8 cellular contexts compared by ENCODE assay signal in genomic region chr22:44701824-44702478, GRCh38. TPM values are rescaled to one million over a fixed set of nuclear protein-coding genes. Genes with fewer than 3 reads are reported as not detected.
DNase-seq lines count a peak whose midpoint lies in the region; ATAC-seq and TF ChIP-seq lines count a peak whose summit lies in the region.

PRR5 (plus strand) TSS chr22:44702204; CDS start chr22:44702475, 271 bp downstream.

- H3K27ac ChIP-seq in HCT116 (ENCODE audit: low read depth, low read length), result peak within 1 kb of the TSS; percentile 74

- H3K79me2 ChIP-seq in HCT116 (ENCODE audit: insufficient read depth, low read length), result peaks cover 23% of the 10 kb centered on the region

- no TSS peak for BruUV-seq in HCT116 (replicated peaks; lab: Mats Ljungman, UMichigan)

- peak within 1 kb of the TSS; percentile 59 to 84 for H3K4me3 ChIP-seq in HCT116 (replicated peaks in 1 of 2; ENCODE audit: low read depth in 1 of 2, low read length in 2 of 2)

- H3K9me3 ChIP-seq in HCT116 (ENCODE audit: control insufficient read depth in 1 of 2, insufficient read depth in 1 of 2, low read depth in 1 of 2, low read length in 2 of 2), result no peaks in the 10 kb centered on the region

- peak; percentile 97 for DNase-seq in GM03348 (ENCODE audit: low spot score)
- DNase-seq in HCT116 (ENCODE audit: low read depth, low spot score), result peak; percentile 51
- peak; percentile 22 for DNase-seq in NCI-H128 (lab: John Stamatoyannopoulos, UW; ENCODE audit: unreplicated experiment)
- DNase-seq in central memory CD8-positive, alpha-beta T cell (ENCODE audit: low spot score in 2 of 2), result peak; percentile 61 to 76
- DNase-seq in kidney glomerular epithelial cell (lab: John Stamatoyannopoulos, UW), result peak; percentile 52
- DNase-seq in stimulated activated CD4-positive, alpha-beta T cell treated with anti-CD3 and anti-CD28 coated beads, Interleukin-1b, Interleukin-23, amount 100 ng/mL, for 4 hours (ENCODE audit: low read depth in 2 of 2), result peak; percentile 66 to 75
- DNase-seq in T1000 (lab: John Stamatoyannopoulos, UW), result no peak

- ATAC-seq in HCT116, result peak; percentile 83
- ATAC-seq in activated CD4-positive, CD25-positive, alpha-beta regulatory T cell treated with anti-CD3 and anti-CD28 coated beads, Interleukin-2, amount 50 U/mL, for 24 hours, result peak; percentile 87 to 89
- peak; percentile 95 for ATAC-seq in central memory CD8-positive, alpha-beta T cell (replicated peaks; ENCODE audit: extremely low read depth, poor library complexity, severe bottlenecking)

- H3K9me3 Mint-ChIP-seq in central memory CD8-positive, alpha-beta T cell, result no peaks in the 10 kb centered on the region

- no peaks in the 10 kb centered on the region for H3K36me3 ChIP-seq in HCT116 (ENCODE audit: control insufficient read depth in 1 of 2, insufficient read depth in 2 of 2, low read length in 2 of 2)

- CTCF ChIA-PET in HCT116 (lab: Charles Lee), result interaction anchor here (1.4 kb wide), 1 partner anchor 17 kb away, joined by 3 read pairs; no protein-coding TSS in a partner anchor

- H3K4me3 Mint-ChIP-seq in central memory CD8-positive, alpha-beta T cell, result peak within 1 kb of the TSS; percentile 75

- no peak for TF ChIP-seq POLR2A in HCT116 (IDR thresholded peaks at IDR 0.05; ENCODE audit: borderline replicate concordance, extremely low read depth, insufficient read depth, insufficient read length)

- POLR2A ChIA-PET in HCT116 (lab: Charles Lee), result no interaction called here

- H3K9me2 ChIP-seq in HCT116 (ENCODE audit: insufficient read depth), result no peaks in the 10 kb centered on the region

- H3K27me3 Mint-ChIP-seq in central memory CD8-positive, alpha-beta T cell, result no peaks in the 10 kb centered on the region

- no peaks in the 10 kb centered on the region for H3K27me3 ChIP-seq in HCT116 (ENCODE audit: insufficient read depth, low read length)

- no peak for TF ChIP-seq RAD21 in HCT116 (IDR thresholded peaks at IDR 0.05; ENCODE audit: low read depth)

- H3K4me1 Mint-ChIP-seq in central memory CD8-positive, alpha-beta T cell, result peaks cover 40% of the 10 kb centered on the region

- no peak within 1 kb of the TSS for H2AFZ ChIP-seq in HCT116 (ENCODE audit: low read depth, low read length, poor library complexity, severe bottlenecking)

- peaks cover 13 to 35% of the 10 kb centered on the region in 2 experiments for H3K4me1 ChIP-seq in HCT116 (ENCODE audit: control insufficient read depth in 1 of 2, insufficient read depth in 2 of 2, low read length in 2 of 2)

- H3K4me2 ChIP-seq in HCT116 (ENCODE audit: low read length), result peak within 1 kb of the TSS; percentile 92

- RAD21 ChIA-PET in HCT116 (lab: Charles Lee; ENCODE audit: low non-redundant PET in 1 of 2, low total read pairs in 2 of 2, uncharacterized antibody in 2 of 2, unreplicated experiment in 2 of 2), result no interaction called here

- H3K36me3 Mint-ChIP-seq in central memory CD8-positive, alpha-beta T cell (ENCODE audit: insufficient read depth), result peaks cover 11% of the 10 kb centered on the region

- H3K9ac ChIP-seq in HCT116 (ENCODE audit: low read length), result peak within 1 kb of the TSS; percentile 82

- intact Hi-C loops in HCT116 (cut with micrococcal nuclease), result no loop called here

- peak within 1 kb of the TSS; percentile 44 for H3K27ac Mint-ChIP-seq in central memory CD8-positive, alpha-beta T cell (ENCODE audit: low read depth)

- TF ChIP-seq CTCF in HCT116 (IDR thresholded peaks at IDR 0.05 in 2 of 3, conservative IDR thresholded peaks at IDR 0.05 in 1 of 3; ENCODE audit: borderline replicate concordance in 1 of 3, insufficient read depth in 1 of 3, low read depth in 2 of 3, low read length in 2 of 3), result no peak

- no peaks in the 10 kb centered on the region for H4K20me1 ChIP-seq in HCT116 (ENCODE audit: insufficient read depth)

TF ChIP-seq in HCT116, 20 proteins besides CTCF, POLR2A, EP300 and RAD21:
- TF ChIP-seq POLR2AphosphoS5 (IDR thresholded peaks at IDR 0.05; ENCODE audit: low read depth, low read length), result peak; percentile 52
- no peak for TF ChIP-seq EZH2 (IDR thresholded peaks at IDR 0.05)
- peak; percentile 39; the same call in 1 of the 2 replicates for TF ChIP-seq EGR1 (IDR thresholded peaks at IDR 0.05; ENCODE audit: low read depth)
- no peak for TF ChIP-seq FOSL1 (IDR thresholded peaks at IDR 0.05; ENCODE audit: low read depth)
- no peak for TF ChIP-seq CBX3 (IDR thresholded peaks at IDR 0.05; ENCODE audit: low read depth)
- TF ChIP-seq JUND (IDR thresholded peaks at IDR 0.05), result no peak
- TF ChIP-seq MAX (IDR thresholded peaks at IDR 0.05), result peak; percentile 76
- no peak for TF ChIP-seq ATF3 (IDR thresholded peaks at IDR 0.05)
- no peak for TF ChIP-seq ELF1 (IDR thresholded peaks at IDR 0.05; ENCODE audit: borderline replicate concordance, low read depth)
- no peak for TF ChIP-seq EZH2phosphoT487 (IDR thresholded peaks at IDR 0.05; ENCODE audit: borderline replicate concordance)
- TF ChIP-seq TCF7L2 (IDR thresholded peaks at IDR 0.05; ENCODE audit: borderline replicate concordance, extremely low read depth, insufficient read depth, insufficient read length), result no peak
- TF ChIP-seq REST (IDR thresholded peaks at IDR 0.05; ENCODE audit: low read depth), result no peak
- TF ChIP-seq ZNF274 (IDR thresholded peaks at IDR 0.05; ENCODE audit: low read depth, low read length), result no peak
- no peak for TF ChIP-seq SRF (IDR thresholded peaks at IDR 0.05; ENCODE audit: low read depth)
- TF ChIP-seq SP1 (IDR thresholded peaks at IDR 0.05; ENCODE audit: low read depth), result no peak
- TF ChIP-seq ZFX (IDR thresholded peaks at IDR 0.05), result no peak
- no peak for TF ChIP-seq ZBTB33 (IDR thresholded peaks at IDR 0.05; ENCODE audit: extremely low read depth, insufficient replicate concordance, low read length)
- TF ChIP-seq CEBPB (IDR thresholded peaks at IDR 0.05; ENCODE audit: low read depth), result no peak
- TF ChIP-seq SIN3A (IDR thresholded peaks at IDR 0.05; ENCODE audit: low read depth), result no peak

RNA-seq across cellular contexts. Expression of gene PRR5, which starts in this region (rescaled TPM):
- total RNA-seq in HCT116 (2021; ENCODE audit: unreplicated experiment), result 26.9 TPM
- polyA plus RNA-seq in HCT116 (2012), result 16.9 and 17.4 TPM in 2 replicates
